18 cellular contexts compared by ENCODE assay signal in genomic region chr7:18481776-18482175, GRCh38.
"Had no signal": no experiment of that assay in that cellular context is flagged by ENCODE, and none has a peak within 500 bp of the region (broad histone marks: within the 10 kb centered on the region; RNA-seq: fewer than 3 reads in every experiment).

No MANE protein-coding gene starts in this region.

- H3K27me3 ChIP-seq: MG63 had no signal

- H3K36me3 ChIP-seq: MG63 had no signal

- H3K9me3 ChIP-seq: MG63 had no signal

- H3K27ac ChIP-seq: RWPE1 had no signal

- H3K4me3 ChIP-seq: MG63 had no signal

- DNase-seq: IMR-90, Karpas-422, KG1, MG63, NCI-H1092, NCI-H1105 treated with DMSO at 0.1 percent for 48 hours, NCI-H1417 treated with DMSO at 0.1 percent for 48 hours, NCI-H146, NCI-H1694 treated with DMSO at 0.1 percent for 48 hours, NCI-H1930, NCI-H2081, NCI-H2107, NCI-H2227 treated with DMSO at 0.1 percent for 48 hours, NCI-H524, NCI-H526 treated with DMSO at 0.1 percent for 48 hours, NCI-H774, SHP77 had no signal
